19 cellular contexts compared by ENCODE assay signal in genomic region chr17:81906476-81907218, GRCh38. TPM values are rescaled to one million over a fixed set of nuclear protein-coding genes. Genes with fewer than 3 reads are reported as not detected.
A peak's percentile ranks its signal among the peaks of the same experiment; 100 is the strongest.
DNase-seq lines count a peak whose midpoint lies in the region; ATAC-seq and TF ChIP-seq lines count a peak whose summit lies in the region.
"Had no signal": no experiment of that assay in that cellular context is flagged by ENCODE, and none has a peak within 500 bp of the region (broad histone marks: within the 10 kb centered on the region; RNA-seq: fewer than 3 reads in every experiment).

No MANE protein-coding gene starts in this region.

- WGBS in transverse colon (ENCODE audit: low coverage in 1 of 2), 2 donors, result 90% methylated on average over 11 of the region's 15 CpGs; no CpG with 5 or more reads in 1 of the 2 donors

- H3K4me3 ChIP-seq in HFF-Myc (replicated peaks; ENCODE audit: low read depth, low read length) (no peak overlapping the region), WERI-Rb-1 (ENCODE audit: low read depth, low read length) (no peak overlapping the region), gastrocnemius medialis (no peak overlapping the region), transverse colon (no peak overlapping the region)
- H3K4me3 ChIP-seq: esophagus squamous epithelium, hepatocyte, mucosa of descending colon, tibial artery had no signal

- no peak for TF ChIP-seq EP300 in transverse colon (IDR thresholded peaks at IDR 0.05; ENCODE audit: low read depth)

- no peak for ATAC-seq in gastrocnemius medialis
- ATAC-seq in GM19023 (IDR thresholded peaks at IDR 0.05; ENCODE audit: unreplicated experiment), result no peak
- ATAC-seq: activated CD4-positive, alpha-beta T cell treated with anti-CD3 and anti-CD28 coated beads for 36 hours; left cardiac atrium; mucosa of descending colon had no signal

- no peak overlapping the region for H3K27ac Mint-ChIP-seq in activated T-cell treated with anti-CD3 and anti-CD28 coated beads, Interleukin-2, amount 50 U/mL, for 24 hours
- H3K27ac Mint-ChIP-seq: activated CD4-positive, alpha-beta T cell treated with anti-CD3 and anti-CD28 coated beads for 36 hours had no signal

- TF ChIP-seq CTCF in HFF-Myc (IDR thresholded peaks at IDR 0.05; ENCODE audit: low read depth, low read length, missing control alignments) (peak; percentile 2), WERI-Rb-1 (IDR thresholded peaks at IDR 0.05; ENCODE audit: low read depth, low read length) (peak; percentile 81), gastrocnemius medialis (IDR thresholded peaks at IDR 0.05 in 4 of 5, conservative IDR thresholded peaks at IDR 0.05 in 1 of 5) (no peak), transverse colon (IDR thresholded peaks at IDR 0.05) (no peak)

- no peaks in the 10 kb centered on the region for H3K9me3 Mint-ChIP-seq in activated T-cell treated with anti-CD3 and anti-CD28 coated beads, Interleukin-2, amount 50 U/mL, for 24 hours

- H3K36me3 ChIP-seq in WERI-Rb-1, result peaks cover 52% of the 10 kb centered on the region
- H3K36me3 ChIP-seq in gastrocnemius medialis, result no peaks in the 10 kb centered on the region
- H3K36me3 ChIP-seq in transverse colon, result no peaks in the 10 kb centered on the region

- H3K27me3 ChIP-seq in WERI-Rb-1 (ENCODE audit: insufficient read depth, low read depth, severe bottlenecking) (no peaks in the 10 kb centered on the region), gastrocnemius medialis (no peaks in the 10 kb centered on the region), transverse colon (peaks cover 16% of the 10 kb centered on the region)
- H3K27me3 ChIP-seq: hepatocyte, tibial artery had no signal

- in situ Hi-C loops in gastrocnemius medialis (cut with MboI; ENCODE audit: low sequenced_read_pairs in 4 of 4) (no loop called here), transverse colon (cut with MboI; ENCODE audit: low pct_ligation_motif_present in 1 of 4, low pct_unique_long_range_greater_than_20kb in 1 of 4, low sequenced_read_pairs in 3 of 4) (no loop called here)

- intact Hi-C loops in gastrocnemius medialis (cut with DNase I; ENCODE audit: low total_unique reads), result no loop called here
- intact Hi-C loops in transverse colon (cut with DNase I; ENCODE audit: low total_unique reads), result no loop called here

- H3K4me3 Mint-ChIP-seq in activated T-cell treated with anti-CD3 and anti-CD28 coated beads, Interleukin-2, amount 50 U/mL, for 24 hours, result no peak overlapping the region
- H3K4me3 Mint-ChIP-seq: activated CD4-positive, alpha-beta T cell treated with anti-CD3 and anti-CD28 coated beads for 36 hours had no signal

- H3K27ac ChIP-seq in WERI-Rb-1 (no peak overlapping the region), gastrocnemius medialis (peak overlapping the region; percentile 39 to 69 (median 62)), transverse colon (no peak overlapping the region)
- H3K27ac ChIP-seq: esophagus squamous epithelium, hepatocyte, tibial artery had no signal

- no peak for TF ChIP-seq POLR2A in gastrocnemius medialis (IDR thresholded peaks at IDR 0.05)
- no peak for TF ChIP-seq POLR2A in transverse colon (IDR thresholded peaks at IDR 0.05)

- no peaks in the 10 kb centered on the region for H3K27me3 Mint-ChIP-seq in activated T-cell treated with anti-CD3 and anti-CD28 coated beads, Interleukin-2, amount 50 U/mL, for 24 hours
- H3K27me3 Mint-ChIP-seq: activated CD4-positive, alpha-beta T cell treated with anti-CD3 and anti-CD28 coated beads for 36 hours had no signal

- H3K9me3 ChIP-seq in WERI-Rb-1 (ENCODE audit: severe bottlenecking) (no peaks in the 10 kb centered on the region), gastrocnemius medialis (no peaks in the 10 kb centered on the region), transverse colon (no peaks in the 10 kb centered on the region)
- H3K9me3 ChIP-seq: esophagus squamous epithelium, mucosa of descending colon, tibial artery had no signal

- DNase-seq in NCI-H748 (lab: John Stamatoyannopoulos, UW; ENCODE audit: unreplicated experiment), result peak; percentile 23
- DNase-seq in NCI-H748 treated with DMSO at 0.1 percent for 48 hours (lab: John Stamatoyannopoulos, UW), result no peak
- no peak for DNase-seq in HFF-Myc (ENCODE audit: extremely low read depth, low read depth)
- peak; percentile 75 for DNase-seq in WERI-Rb-1
- DNase-seq in gastrocnemius medialis, result no peak
- no peak for DNase-seq in activated T-cell treated with anti-CD3 and anti-CD28 coated beads, Interleukin-2, amount 50 U/mL, for 24 hours
- no peak for DNase-seq in transverse colon
- DNase-seq: ACHN; activated CD4-positive, alpha-beta T cell treated with anti-CD3 and anti-CD28 coated beads for 36 hours; activated naive CD4-positive, alpha-beta T cell treated with Interleukin-2 at 50 U/mL for 16 hours; dermis blood vessel endothelial cell; esophagus squamous epithelium; left cardiac atrium; NCI-H2107; SIG-M5; tibial artery had no signal

- H3K4me1 Mint-ChIP-seq in activated T-cell treated with anti-CD3 and anti-CD28 coated beads, Interleukin-2, amount 50 U/mL, for 24 hours (ENCODE audit: low read depth), result peaks cover 10% of the 10 kb centered on the region

- peaks cover 22 to 24% of the 10 kb centered on the region in 2 donors for H3K4me1 ChIP-seq in gastrocnemius medialis
- H3K4me1 ChIP-seq in transverse colon, result peaks cover 18 to 26% (median 23%) of the 10 kb centered on the region in 4 donors

- H3K36me3 Mint-ChIP-seq in activated T-cell treated with anti-CD3 and anti-CD28 coated beads, Interleukin-2, amount 50 U/mL, for 24 hours (ENCODE audit: low read depth), result peaks cover 49% of the 10 kb centered on the region

RNA-seq across cellular contexts. Expression of gene PCYT2, which starts 4.6 kb away (rescaled TPM):
- total RNA-seq in gastrocnemius medialis (10 to 100 TPM; 22.6 to 44.8 (median 37.1) TPM), transverse colon (100 to 1,000 TPM in 1 of 4 donors, 10 to 100 TPM in 3; 37.2 to 424 (median 77.1) TPM)

RNA-seq across cellular contexts. Expression of gene NPB, which starts 4.6 kb away (rescaled TPM):
- 1 to 10 TPM in 2 of 4 donors, under 1 TPM in 1, not detected in 1; 0.46 to 1.4 (median 1.1) TPM for total RNA-seq in gastrocnemius medialis
- total RNA-seq in transverse colon, result under 1 TPM in 1 of 4 donors, not detected in 3; 0.41 TPM
- total RNA-seq: dermis blood vessel endothelial cell had no signal

RNA-seq across cellular contexts. Expression of gene SIRT7, which starts 11.3 kb away (rescaled TPM):
- total RNA-seq in gastrocnemius medialis (10 to 100 TPM in 1 of 4 donors, 1 to 10 TPM in 3; 7.2 to 11.4 (median 8.3) TPM), transverse colon (100 to 1,000 TPM in 2 of 4 donors, 10 to 100 TPM in 2; 76.5 to 315 (median 172) TPM)

RNA-seq across cellular contexts. Expression of gene ANAPC11, which starts 15.1 kb away (rescaled TPM):
- 100 to 1,000 TPM; 173 to 258 (median 197) TPM for total RNA-seq in gastrocnemius medialis
- 100 to 1,000 TPM in 1 of 4 donors, 10 to 100 TPM in 3; 56.7 to 126 (median 86.6) TPM for total RNA-seq in transverse colon

RNA-seq across cellular contexts. Expression of gene ALYREF, which starts 15.3 kb away (rescaled TPM):
- total RNA-seq in gastrocnemius medialis (10 to 100 TPM; 40.9 to 65.3 (median 50.7) TPM), transverse colon (10 to 100 TPM; 23.1 to 47.7 (median 36.7) TPM)

Comparison
In these comparisons a context has a peak if more than half of its experiments do, and no peak if none do; other contexts are left out.
1. DNase-seq: peak in NCI-H748 (single experiment) and WERI-Rb-1 (single experiment); none in NCI-H748 treated with DMSO at 0.1 percent for 48 hours (single experiment), HFF-Myc (single experiment), gastrocnemius medialis (0 of 2), activated T-cell treated with anti-CD3 and anti-CD28 coated beads, Interleukin-2, amount 50 U/mL, for 24 hours (single experiment) and transverse colon (single experiment).
2. CTCF ChIP-seq: peak in HFF-Myc (single experiment) and WERI-Rb-1 (single experiment); none in gastrocnemius medialis (0 of 5) and transverse colon (0 of 5).
3. H3K27ac ChIP-seq: peak in gastrocnemius medialis (4 of 4); none in WERI-Rb-1 (single experiment) and transverse colon (0 of 4).
4. RNA of gene SIRT7, which starts 11.3 kb away (total RNA-seq): 76.5 to 315 TPM in transverse colon; 7.2 to 11.4 TPM in gastrocnemius medialis; every median in the first group is over 4 times any median in the second.